In genomic region chr1:176905648-176906047, GRCh38 we compare ENCODE assay signal across 9 cellular contexts.
"Had no signal": no experiment of that assay in that cellular context is flagged by ENCODE, and none has a peak within 500 bp of the region (broad histone marks: within the 10 kb centered on the region; RNA-seq: fewer than 3 reads in every experiment).

No MANE protein-coding gene starts in this region.

- H3K4me1 Mint-ChIP-seq: IgD-negative memory B cell had no signal

- DNase-seq: GM23248, GOT3, H7, HFFc6 had no signal

- H3K9me3 Mint-ChIP-seq: HFFc6 had no signal

- H3K36me3 ChIP-seq: HAP-1 had no signal

- H3K36me3 Mint-ChIP-seq: IgD-negative memory B cell had no signal

- H3K27ac ChIP-seq: GM23248, HL-60 had no signal

- H3K9ac ChIP-seq: GM23248 had no signal

- H3K4me3 Mint-ChIP-seq: HFFc6, IgD-negative memory B cell had no signal

- H3K9me3 ChIP-seq: HAP-1 had no signal

- H3K4me3 ChIP-seq: GM23248, HAP-1 had no signal

- H3K27ac Mint-ChIP-seq: HFFc6, IgD-negative memory B cell had no signal

- H2AFZ ChIP-seq: GM23248 had no signal

- H3K4me1 ChIP-seq: HAP-1 had no signal

- ATAC-seq: HCT116, HepG2 had no signal
